In genomic region chr2:224009605-224010330, GRCh38 we compare ENCODE assay signal across 14 cellular contexts. TPM values are rescaled to one million over a fixed set of nuclear protein-coding genes. Genes with fewer than 3 reads are reported as not detected.
DNase-seq lines count a peak whose midpoint lies in the region; ATAC-seq and TF ChIP-seq lines count a peak whose summit lies in the region.
"Had no signal": no experiment of that assay in that cellular context is flagged by ENCODE, and none has a peak within 500 bp of the region (broad histone marks: within the 10 kb centered on the region; RNA-seq: fewer than 3 reads in every experiment).

No MANE protein-coding gene starts in this region.

- H3K27me3 ChIP-seq in GM23248 (replicated peaks; ENCODE audit: insufficient read depth) (no peaks in the 10 kb centered on the region), PC-3 (ENCODE audit: low read length) (no peaks in the 10 kb centered on the region), osteoblast (ENCODE audit: insufficient read depth, low read length) (no peaks in the 10 kb centered on the region)

- DNase-seq in GM23248 = peak; percentile 57
- peak; percentile 47 for DNase-seq in PC-3
- peak; percentile 17 for DNase-seq in midbrain (lab: John Stamatoyannopoulos, UW)
- DNase-seq in NCI-H446 treated with DMSO at 0.1 percent for 48 hours (lab: John Stamatoyannopoulos, UW) = no peak
- DNase-seq in osteoblast (ENCODE audit: insufficient read length, low spot score, missing footprints) = no peak
- DNase-seq: activated CD4-positive, CD25-positive, alpha-beta regulatory T cell; activated T-cell treated with anti-CD3 and anti-CD28 coated beads, Interleukin-2, amount 50 U/mL, for 48 hours; anterior cingulate cortex; CD8-positive, alpha-beta memory T cell; NCI-H1417 treated with DMSO at 0.1 percent for 48 hours had no signal

- no TSS peak for BruUV-seq in PC-3 (replicated peaks; lab: Mats Ljungman, UMichigan)

- WGBS in GM23248 (ENCODE audit: low coverage in 1 of 2, low lambda C conversion rate in 2 of 2, missing lambda C conversion rate in 2 of 2), 2 experiments = 72 to 85% methylated on average over 5 of the region's 5 CpGs

- no peak overlapping the region for H3K9ac ChIP-seq in GM23248
- no peak overlapping the region for H3K9ac ChIP-seq in PC-3 (ENCODE audit: low read length)

- ATAC-seq in PC-3 (peak; percentile 70), HG03175 (IDR thresholded peaks at IDR 0.05; ENCODE audit: unreplicated experiment) (no peak), HG03571 (IDR thresholded peaks at IDR 0.05; ENCODE audit: unreplicated experiment) (no peak)
- ATAC-seq: Right ventricle myocardium inferior had no signal

- intact Hi-C loops in PC-3 (cut with micrococcal nuclease) = no loop called here

- H3K36me3 ChIP-seq in GM23248 (ENCODE audit: low read depth) = peaks cover 63% of the 10 kb centered on the region
- no peaks in the 10 kb centered on the region for H3K36me3 ChIP-seq in PC-3 (ENCODE audit: low read depth, low read length)
- H3K36me3 ChIP-seq in osteoblast (ENCODE audit: insufficient read depth, low read length) = no peaks in the 10 kb centered on the region

- in situ Hi-C loops in GM23248 (cut with MboI) = no loop called here

- CTCF ChIA-PET in PC-3 (lab: Charles Lee) = no interaction called here

- H3K79me2 ChIP-seq in GM23248 (ENCODE audit: insufficient read depth) = peaks cover 99% of the 10 kb centered on the region
- H3K79me2 ChIP-seq in PC-3 (ENCODE audit: low read length) = no peaks in the 10 kb centered on the region
- peaks cover 93% of the 10 kb centered on the region for H3K79me2 ChIP-seq in osteoblast (ENCODE audit: insufficient read depth, low read length)

- H3K4me1 ChIP-seq in GM23248 (ENCODE audit: insufficient read depth) (peaks cover 24% of the 10 kb centered on the region), PC-3 (ENCODE audit: insufficient read depth, low read length) (peaks cover 11% of the 10 kb centered on the region), osteoblast (ENCODE audit: insufficient read depth, low read length) (peaks cover 2% of the 10 kb centered on the region)

- peaks cover 16% of the 10 kb centered on the region for H4K20me1 ChIP-seq in GM23248 (ENCODE audit: insufficient read depth)
- H4K20me1 ChIP-seq in PC-3 (ENCODE audit: low read length) = no peaks in the 10 kb centered on the region
- H4K20me1 ChIP-seq in osteoblast (ENCODE audit: insufficient read depth, low read length) = no peaks in the 10 kb centered on the region

- H3K4me2 ChIP-seq in GM23248 (ENCODE audit: unreplicated experiment) (no peak overlapping the region), PC-3 (ENCODE audit: low read length) (peak overlapping the region; percentile 46), osteoblast (ENCODE audit: insufficient read depth, low read length) (no peak overlapping the region)

- TF ChIP-seq CTCF in PC-3 (conservative IDR thresholded peaks at IDR 0.05; ENCODE audit: low read depth, low read length) (no peak), osteoblast (IDR thresholded peaks at IDR 0.05; ENCODE audit: extremely low read depth, low read depth, low read length) (no peak)

- H2AFZ ChIP-seq in GM23248 (no peak overlapping the region), PC-3 (ENCODE audit: low read length) (0 out of 2 replicates have a peak overlapping the region, but pooled peaks have one; percentile 28), osteoblast (ENCODE audit: low read length) (no peak overlapping the region)

- peak overlapping the region; percentile 41 for H3K27ac ChIP-seq in GM23248
- peak overlapping the region; percentile 46 for H3K27ac ChIP-seq in PC-3 (ENCODE audit: low read length)
- peak overlapping the region; percentile 13 for H3K27ac ChIP-seq in cingulate gyrus (ENCODE audit: low read depth, low read length)
- H3K27ac ChIP-seq in osteoblast (ENCODE audit: low read depth, low read length) = no peak overlapping the region

- POLR2A ChIA-PET in PC-3 (lab: Charles Lee; ENCODE audit: unreplicated experiment) = no interaction called here

- no peaks in the 10 kb centered on the region for H3K9me2 ChIP-seq in GM23248 (ENCODE audit: insufficient read depth)
- H3K9me2 ChIP-seq in PC-3 (replicated peaks; ENCODE audit: low read length) = no peaks in the 10 kb centered on the region

- H3K9me3 ChIP-seq in GM23248 (ENCODE audit: low read depth) (no peaks in the 10 kb centered on the region), PC-3 (ENCODE audit: low read length) (no peaks in the 10 kb centered on the region), osteoblast (ENCODE audit: low read depth, low read length) (no peaks in the 10 kb centered on the region)

- no peak overlapping the region for H3K4me3 ChIP-seq in GM23248
- no peak overlapping the region for H3K4me3 ChIP-seq in PC-3 (ENCODE audit: low read length)
- no peak overlapping the region for H3K4me3 ChIP-seq in osteoblast (ENCODE audit: insufficient read depth, low read length)

- peaks cover 90% of the 10 kb centered on the region for H3F3A ChIP-seq in GM23248 (ENCODE audit: insufficient read depth)
- no peaks in the 10 kb centered on the region for H3F3A ChIP-seq in PC-3 (ENCODE audit: low read length, unreplicated experiment)

RNA-seq across cellular contexts. Expression of gene SERPINE2, which starts 29.3 kb away (rescaled TPM):
- 1,671 and 1,864 TPM in 2 replicates for total RNA-seq in GM23248 (2014; rRNA removed; shearing (Covaris generic))
- polyA plus RNA-seq in GM23248 (2016; fragmentation: Nextera tagmentation; extraction: Ambion mirVana) = 5,355 and 5,534 TPM in 2 replicates
- total RNA-seq in PC-3 (2014; rRNA removed) (17.1 and 18.8 TPM in 2 replicates), osteoblast (658 and 835 TPM in 2 replicates)

RNA-seq across cellular contexts. Expression of gene MRPL44, which starts 52.5 kb away (rescaled TPM):
- 34.4 and 34.9 TPM in 2 replicates for total RNA-seq in GM23248 (2014; rRNA removed; shearing (Covaris generic))
- polyA plus RNA-seq in GM23248 (2016; fragmentation: Nextera tagmentation; extraction: Ambion mirVana) = 24.1 and 27.8 TPM in 2 replicates
- 22.4 and 24.8 TPM in 2 replicates for total RNA-seq in PC-3 (2014; rRNA removed)
- 26.2 and 29.3 TPM in 2 replicates for total RNA-seq in osteoblast

Comparison
In these comparisons a context has a peak if more than half of its experiments do, and no peak if none do; other contexts are left out.
1. DNase-seq: peak in GM23248 (single experiment), PC-3 (single experiment) and midbrain (single experiment); none in NCI-H446 treated with DMSO at 0.1 percent for 48 hours (single experiment) and osteoblast (single experiment).
2. RNA of gene SERPINE2, which starts 29.3 kb away (total RNA-seq): 1,671 to 1,864 TPM in GM23248 and 658 to 835 TPM in osteoblast; 17.1 to 18.8 TPM in PC-3; every median in the first group is over 10 times any median in the second.